Comparison of ENCODE assay signal across 1 cellular context in the genomic region with DNA sequence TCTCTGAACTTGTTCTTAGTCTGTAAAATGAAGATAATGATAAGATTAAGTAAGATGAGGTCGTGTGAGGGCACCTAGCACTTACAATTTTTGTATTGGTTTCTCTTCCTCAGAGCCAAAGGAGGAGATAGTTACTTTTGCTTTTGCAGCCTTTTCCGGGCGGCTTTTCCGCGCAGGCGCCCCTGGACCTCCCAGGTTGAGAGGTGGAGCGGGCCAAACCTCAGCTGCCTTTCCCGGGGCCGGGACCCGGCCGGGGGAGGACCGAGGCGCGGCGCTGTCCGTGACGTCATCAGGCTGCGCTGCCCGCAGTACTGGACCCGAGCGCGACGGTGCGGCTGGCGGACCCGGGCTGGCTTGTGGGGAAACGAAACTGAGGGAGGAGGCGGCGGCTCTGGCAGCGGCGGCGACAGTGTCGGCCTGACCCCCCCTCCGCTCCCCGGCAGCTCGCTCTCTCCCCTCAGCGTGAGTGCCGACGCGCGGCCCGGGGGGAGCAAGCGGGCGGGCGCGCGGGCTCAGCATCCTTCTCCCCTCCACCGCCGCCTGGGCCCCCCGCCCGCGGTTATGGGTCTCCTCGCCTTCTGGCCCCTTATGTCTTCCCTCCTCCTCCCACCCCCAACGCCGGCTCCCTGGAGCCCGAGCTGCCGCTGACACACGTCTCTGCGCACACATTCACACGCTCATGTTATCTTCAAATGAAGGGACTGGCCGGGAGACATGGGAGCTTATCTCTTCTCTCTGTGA.
TF ChIP-seq lines count a peak whose summit lies in the region.

A gene with protein sequence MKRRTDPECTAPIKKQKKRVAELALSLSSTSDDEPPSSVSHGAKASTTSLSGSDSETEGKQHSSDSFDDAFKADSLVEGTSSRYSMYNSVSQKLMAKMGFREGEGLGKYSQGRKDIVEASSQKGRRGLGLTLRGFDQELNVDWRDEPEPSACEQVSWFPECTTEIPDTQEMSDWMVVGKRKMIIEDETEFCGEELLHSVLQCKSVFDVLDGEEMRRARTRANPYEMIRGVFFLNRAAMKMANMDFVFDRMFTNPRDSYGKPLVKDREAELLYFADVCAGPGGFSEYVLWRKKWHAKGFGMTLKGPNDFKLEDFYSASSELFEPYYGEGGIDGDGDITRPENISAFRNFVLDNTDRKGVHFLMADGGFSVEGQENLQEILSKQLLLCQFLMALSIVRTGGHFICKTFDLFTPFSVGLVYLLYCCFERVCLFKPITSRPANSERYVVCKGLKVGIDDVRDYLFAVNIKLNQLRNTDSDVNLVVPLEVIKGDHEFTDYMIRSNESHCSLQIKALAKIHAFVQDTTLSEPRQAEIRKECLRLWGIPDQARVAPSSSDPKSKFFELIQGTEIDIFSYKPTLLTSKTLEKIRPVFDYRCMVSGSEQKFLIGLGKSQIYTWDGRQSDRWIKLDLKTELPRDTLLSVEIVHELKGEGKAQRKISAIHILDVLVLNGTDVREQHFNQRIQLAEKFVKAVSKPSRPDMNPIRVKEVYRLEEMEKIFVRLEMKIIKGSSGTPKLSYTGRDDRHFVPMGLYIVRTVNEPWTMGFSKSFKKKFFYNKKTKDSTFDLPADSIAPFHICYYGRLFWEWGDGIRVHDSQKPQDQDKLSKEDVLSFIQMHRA (plus strand): TSS at position 306 of the 741 bp plus-strand sequence. CDS start 2,409 bp downstream, outside the sequence.

TF ChIP-seq in K562, 482 proteins besides CTCF, POLR2A, EP300 and RAD21 (continued from another document and continues in another):
- TF ChIP-seq, protein P1, sequence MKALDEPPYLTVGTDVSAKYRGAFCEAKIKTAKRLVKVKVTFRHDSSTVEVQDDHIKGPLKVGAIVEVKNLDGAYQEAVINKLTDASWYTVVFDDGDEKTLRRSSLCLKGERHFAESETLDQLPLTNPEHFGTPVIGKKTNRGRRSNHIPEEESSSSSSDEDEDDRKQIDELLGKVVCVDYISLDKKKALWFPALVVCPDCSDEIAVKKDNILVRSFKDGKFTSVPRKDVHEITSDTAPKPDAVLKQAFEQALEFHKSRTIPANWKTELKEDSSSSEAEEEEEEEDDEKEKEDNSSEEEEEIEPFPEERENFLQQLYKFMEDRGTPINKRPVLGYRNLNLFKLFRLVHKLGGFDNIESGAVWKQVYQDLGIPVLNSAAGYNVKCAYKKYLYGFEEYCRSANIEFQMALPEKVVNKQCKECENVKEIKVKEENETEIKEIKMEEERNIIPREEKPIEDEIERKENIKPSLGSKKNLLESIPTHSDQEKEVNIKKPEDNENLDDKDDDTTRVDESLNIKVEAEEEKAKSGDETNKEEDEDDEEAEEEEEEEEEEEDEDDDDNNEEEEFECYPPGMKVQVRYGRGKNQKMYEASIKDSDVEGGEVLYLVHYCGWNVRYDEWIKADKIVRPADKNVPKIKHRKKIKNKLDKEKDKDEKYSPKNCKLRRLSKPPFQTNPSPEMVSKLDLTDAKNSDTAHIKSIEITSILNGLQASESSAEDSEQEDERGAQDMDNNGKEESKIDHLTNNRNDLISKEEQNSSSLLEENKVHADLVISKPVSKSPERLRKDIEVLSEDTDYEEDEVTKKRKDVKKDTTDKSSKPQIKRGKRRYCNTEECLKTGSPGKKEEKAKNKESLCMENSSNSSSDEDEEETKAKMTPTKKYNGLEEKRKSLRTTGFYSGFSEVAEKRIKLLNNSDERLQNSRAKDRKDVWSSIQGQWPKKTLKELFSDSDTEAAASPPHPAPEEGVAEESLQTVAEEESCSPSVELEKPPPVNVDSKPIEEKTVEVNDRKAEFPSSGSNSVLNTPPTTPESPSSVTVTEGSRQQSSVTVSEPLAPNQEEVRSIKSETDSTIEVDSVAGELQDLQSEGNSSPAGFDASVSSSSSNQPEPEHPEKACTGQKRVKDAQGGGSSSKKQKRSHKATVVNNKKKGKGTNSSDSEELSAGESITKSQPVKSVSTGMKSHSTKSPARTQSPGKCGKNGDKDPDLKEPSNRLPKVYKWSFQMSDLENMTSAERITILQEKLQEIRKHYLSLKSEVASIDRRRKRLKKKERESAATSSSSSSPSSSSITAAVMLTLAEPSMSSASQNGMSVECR (CRISPR knock-in tag; IDR thresholded peaks at IDR 0.05), result peak; percentile 39
- TF ChIP-seq, protein P2, sequence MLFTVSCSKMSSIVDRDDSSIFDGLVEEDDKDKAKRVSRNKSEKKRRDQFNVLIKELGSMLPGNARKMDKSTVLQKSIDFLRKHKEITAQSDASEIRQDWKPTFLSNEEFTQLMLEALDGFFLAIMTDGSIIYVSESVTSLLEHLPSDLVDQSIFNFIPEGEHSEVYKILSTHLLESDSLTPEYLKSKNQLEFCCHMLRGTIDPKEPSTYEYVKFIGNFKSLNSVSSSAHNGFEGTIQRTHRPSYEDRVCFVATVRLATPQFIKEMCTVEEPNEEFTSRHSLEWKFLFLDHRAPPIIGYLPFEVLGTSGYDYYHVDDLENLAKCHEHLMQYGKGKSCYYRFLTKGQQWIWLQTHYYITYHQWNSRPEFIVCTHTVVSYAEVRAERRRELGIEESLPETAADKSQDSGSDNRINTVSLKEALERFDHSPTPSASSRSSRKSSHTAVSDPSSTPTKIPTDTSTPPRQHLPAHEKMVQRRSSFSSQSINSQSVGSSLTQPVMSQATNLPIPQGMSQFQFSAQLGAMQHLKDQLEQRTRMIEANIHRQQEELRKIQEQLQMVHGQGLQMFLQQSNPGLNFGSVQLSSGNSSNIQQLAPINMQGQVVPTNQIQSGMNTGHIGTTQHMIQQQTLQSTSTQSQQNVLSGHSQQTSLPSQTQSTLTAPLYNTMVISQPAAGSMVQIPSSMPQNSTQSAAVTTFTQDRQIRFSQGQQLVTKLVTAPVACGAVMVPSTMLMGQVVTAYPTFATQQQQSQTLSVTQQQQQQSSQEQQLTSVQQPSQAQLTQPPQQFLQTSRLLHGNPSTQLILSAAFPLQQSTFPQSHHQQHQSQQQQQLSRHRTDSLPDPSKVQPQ (CRISPR knock-in tag; IDR thresholded peaks at IDR 0.05; ENCODE audit: borderline replicate concordance), result peak; percentile 56; the same call in 1 of the 2 replicates
- TF ChIP-seq, protein P3, sequence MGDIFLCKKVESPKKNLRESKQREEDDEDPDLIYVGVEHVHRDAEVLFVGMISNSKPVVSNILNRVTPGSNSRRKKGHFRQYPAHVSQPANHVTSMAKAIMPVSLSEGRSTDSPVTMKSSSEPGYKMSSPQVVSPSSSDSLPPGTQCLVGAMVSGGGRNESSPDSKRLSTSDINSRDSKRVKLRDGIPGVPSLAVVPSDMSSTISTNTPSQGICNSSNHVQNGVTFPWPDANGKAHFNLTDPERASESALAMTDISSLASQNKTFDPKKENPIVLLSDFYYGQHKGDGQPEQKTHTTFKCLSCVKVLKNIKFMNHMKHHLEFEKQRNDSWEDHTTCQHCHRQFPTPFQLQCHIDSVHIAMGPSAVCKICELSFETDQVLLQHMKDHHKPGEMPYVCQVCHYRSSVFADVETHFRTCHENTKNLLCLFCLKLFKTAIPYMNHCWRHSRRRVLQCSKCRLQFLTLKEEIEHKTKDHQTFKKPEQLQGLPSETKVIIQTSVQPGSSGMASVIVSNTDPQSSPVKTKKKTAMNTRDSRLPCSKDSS (IDR thresholded peaks at IDR 0.05; ENCODE audit: low read depth, partially characterized antibody), result no peak
- TF ChIP-seq KDM1A (IDR thresholded peaks at IDR 0.05), result 0 out of 4 replicates have a peak, but pooled peaks of 1 of the 2 experiments have one; percentile 45
- TF ChIP-seq HMG20B (CRISPR knock-in tag; IDR thresholded peaks at IDR 0.05), result no peak
- 0 out of 2 replicates have a peak, but pooled peaks have one; percentile 41 for TF ChIP-seq ZNF444 (CRISPR knock-in tag; IDR thresholded peaks at IDR 0.05)
- TF ChIP-seq PCBP1 (IDR thresholded peaks at IDR 0.05; ENCODE audit: low read depth, low read length, poor library complexity, severe bottlenecking), result peak; percentile 96
- TF ChIP-seq KLF16 (IDR thresholded peaks at IDR 0.05), result peak; percentile 3; the same call in 1 of the 2 replicates
- TF ChIP-seq ZNF830 (CRISPR knock-in tag; IDR thresholded peaks at IDR 0.05), result peak; percentile 63; the same call in 1 of the 2 replicates
- TF ChIP-seq PPARD (CRISPR knock-in tag; IDR thresholded peaks at IDR 0.05), result no peak
- TF ChIP-seq, protein P4, sequence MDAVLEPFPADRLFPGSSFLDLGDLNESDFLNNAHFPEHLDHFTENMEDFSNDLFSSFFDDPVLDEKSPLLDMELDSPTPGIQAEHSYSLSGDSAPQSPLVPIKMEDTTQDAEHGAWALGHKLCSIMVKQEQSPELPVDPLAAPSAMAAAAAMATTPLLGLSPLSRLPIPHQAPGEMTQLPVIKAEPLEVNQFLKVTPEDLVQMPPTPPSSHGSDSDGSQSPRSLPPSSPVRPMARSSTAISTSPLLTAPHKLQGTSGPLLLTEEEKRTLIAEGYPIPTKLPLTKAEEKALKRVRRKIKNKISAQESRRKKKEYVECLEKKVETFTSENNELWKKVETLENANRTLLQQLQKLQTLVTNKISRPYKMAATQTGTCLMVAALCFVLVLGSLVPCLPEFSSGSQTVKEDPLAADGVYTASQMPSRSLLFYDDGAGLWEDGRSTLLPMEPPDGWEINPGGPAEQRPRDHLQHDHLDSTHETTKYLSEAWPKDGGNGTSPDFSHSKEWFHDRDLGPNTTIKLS (IDR thresholded peaks at IDR 0.05; ENCODE audit: borderline replicate concordance, low read depth), result peak; percentile 44; the same call in 1 of the 2 replicates
- 0 out of 4 replicates have a peak, but pooled peaks of 1 of the 2 experiments have one; percentile 6 for TF ChIP-seq FOXA3 (CRISPR knock-in tag; conservative IDR thresholded peaks at IDR 0.05 in 1 of 2, IDR thresholded peaks at IDR 0.05 in 1 of 2)
- no peak for TF ChIP-seq CHCHD3 (CRISPR knock-in tag; IDR thresholded peaks at IDR 0.05)
- peak; percentile 82; the same call in 1 of the 2 replicates for TF ChIP-seq MBD2 (IDR thresholded peaks at IDR 0.05; ENCODE audit: borderline replicate concordance, low read depth)
- TF ChIP-seq ATF7 (IDR thresholded peaks at IDR 0.05), result peak; percentile 99
- TF ChIP-seq NCOR1 (IDR thresholded peaks at IDR 0.05), result no peak
- peak; percentile 94 for TF ChIP-seq POLR2AphosphoS2 (IDR thresholded peaks at IDR 0.05; ENCODE audit: low read length)
- TF ChIP-seq CCNT2 (IDR thresholded peaks at IDR 0.05; ENCODE audit: borderline replicate concordance, extremely low read depth, insufficient read length, low read depth, low read length), result peak; percentile 98
- peak; percentile 66 for TF ChIP-seq ELF1 (tag; IDR thresholded peaks at IDR 0.05)
- no peak for TF ChIP-seq ZNF324 (CRISPR knock-in tag; IDR thresholded peaks at IDR 0.05)
- peak; percentile 69 for TF ChIP-seq KDM5B (IDR thresholded peaks at IDR 0.05; ENCODE audit: insufficient replicate concordance, low read depth, low read length)
- TF ChIP-seq DACH1 (IDR thresholded peaks at IDR 0.05; ENCODE audit: partially characterized antibody), result peak; percentile 66
- TF ChIP-seq CREM (IDR thresholded peaks at IDR 0.05; ENCODE audit: low read depth), result peak; percentile 100
- no peak for TF ChIP-seq MECOM (CRISPR knock-in tag; IDR thresholded peaks at IDR 0.05)
